ENCODE assay signal across 8 cellular contexts in the genomic region with DNA sequence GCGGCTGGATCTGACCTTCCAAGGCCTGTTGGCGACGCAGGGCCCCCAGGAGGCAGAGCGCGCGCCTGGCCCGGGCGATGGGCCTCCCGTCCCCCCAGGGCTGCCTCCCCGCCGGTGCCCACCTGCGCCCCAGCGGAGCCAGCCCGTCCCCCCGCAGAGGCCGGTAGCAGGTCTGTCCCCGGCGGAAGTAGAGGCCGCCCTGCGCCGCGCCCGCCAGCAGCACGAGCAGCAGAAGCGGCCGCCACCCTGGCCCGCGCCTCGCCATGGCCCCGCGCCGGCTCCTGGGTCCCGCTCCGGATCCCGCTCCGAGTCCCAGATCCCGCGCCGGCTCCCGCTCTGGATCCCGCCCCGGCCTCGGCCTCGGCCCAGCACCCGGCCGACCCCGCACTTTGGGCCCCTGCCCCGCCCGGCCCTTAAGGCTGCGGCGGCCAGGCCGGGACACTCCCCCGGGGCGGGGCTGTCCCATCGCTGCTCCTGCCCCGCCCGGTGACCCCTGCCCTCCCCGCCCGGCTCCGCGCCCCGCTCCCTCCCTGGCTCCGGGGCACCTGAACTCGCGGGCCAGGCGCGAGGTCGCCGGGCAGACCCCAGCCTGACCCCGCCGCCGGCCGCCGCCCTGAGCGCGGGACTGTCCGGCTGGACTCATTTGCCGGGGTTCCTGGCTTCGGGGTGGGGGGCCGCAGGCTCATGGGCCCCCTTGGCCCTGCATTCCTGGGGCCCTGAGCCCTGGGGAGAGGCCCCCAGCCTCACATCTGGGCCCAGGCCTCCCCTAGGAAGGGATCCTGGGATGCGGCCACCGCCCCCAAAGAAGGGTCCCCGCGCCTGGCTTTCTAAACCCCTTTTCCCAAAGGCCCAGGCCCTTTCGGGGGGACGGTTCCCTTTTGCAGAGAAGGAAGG. TPM values are rescaled to one million over a fixed set of nuclear protein-coding genes. Genes with fewer than 3 reads are reported as not detected.
DNase-seq lines count a peak whose midpoint lies in the region; ATAC-seq, FAIRE-seq and TF ChIP-seq lines count a peak whose summit lies in the region.

Gene CTSZ, minus strand, starts transcription at position 391 of the 894 bp plus-strand sequence. Its CDS starts 126 bp downstream, at position 265.

- TF ChIP-seq EP300 in SK-N-SH (IDR thresholded peaks at IDR 0.05; ENCODE audit: borderline replicate concordance in 1 of 2, low read depth in 1 of 2, low read length in 1 of 2): no peak

- H4K20me1 ChIP-seq in SK-N-SH (ENCODE audit: insufficient read depth): no peaks in the 10 kb centered on the region

- intact Hi-C loops in activated CD4-positive, alpha-beta memory T cell treated with anti-CD3 and anti-CD28 coated beads for 36 hours (cut with micrococcal nuclease): loop anchor here (1.0 kb wide), 1 partner anchor 25 kb away; the partner anchor contains the start of gene ATP5F1E

- TF ChIP-seq POLR2A in GM18505 (IDR thresholded peaks at IDR 0.05; ENCODE audit: borderline replicate concordance, extremely low read depth, insufficient read depth, insufficient read length): peak; percentile 89

- no peak within 1 kb of the TSS for H3K4me2 ChIP-seq in SK-N-SH

- H3K4me1 ChIP-seq in mesodermal cell (ENCODE audit: control insufficient read depth, insufficient read depth, low read length, poor library complexity, severe bottlenecking): peaks cover 27% of the 10 kb centered on the region
- H3K4me1 ChIP-seq in SK-N-SH (ENCODE audit: control insufficient read depth in 1 of 2, insufficient read depth in 2 of 2, low read depth in 1 of 2, low read length in 1 of 2): peaks cover 9 to 10% of the 10 kb centered on the region in 2 experiments; a peak in 2 of 4 replicates

- H3K36me3 ChIP-seq in mesodermal cell (ENCODE audit: control insufficient read depth, insufficient read depth, low read length) (peaks cover 11% of the 10 kb centered on the region), SK-N-SH (replicated peaks in 1 of 2; ENCODE audit: control insufficient read depth in 1 of 2, insufficient read depth in 2 of 2, low read length in 1 of 2) (no peaks in the 10 kb centered on the region)

- no peaks in the 10 kb centered on the region for H3F3A ChIP-seq in SK-N-SH (replicated peaks; ENCODE audit: insufficient read depth)

- no peaks in the 10 kb centered on the region for H3K9me3 Mint-ChIP-seq in activated CD4-positive, alpha-beta memory T cell treated with anti-CD3 and anti-CD28 coated beads for 36 hours

- TF ChIP-seq CTCF in SK-N-SH (IDR thresholded peaks at IDR 0.05): no peak

- peak within 1 kb of the TSS; percentile 74 for H3K4me3 Mint-ChIP-seq in activated CD4-positive, alpha-beta memory T cell treated with anti-CD3 and anti-CD28 coated beads for 36 hours

- H2AFZ ChIP-seq in SK-N-SH (ENCODE audit: low read depth): no peak within 1 kb of the TSS

- peaks cover 32% of the 10 kb centered on the region for H3K4me1 Mint-ChIP-seq in activated CD4-positive, alpha-beta memory T cell treated with anti-CD3 and anti-CD28 coated beads for 36 hours (ENCODE audit: low read depth)

- ATAC-seq in GM18505 (IDR thresholded peaks at IDR 0.05; ENCODE audit: unreplicated experiment): peak; percentile 28
- no peak for ATAC-seq in HG03108 (IDR thresholded peaks at IDR 0.05; ENCODE audit: unreplicated experiment)

- H3K36me3 Mint-ChIP-seq in activated CD4-positive, alpha-beta memory T cell treated with anti-CD3 and anti-CD28 coated beads for 36 hours: peaks cover 7% of the 10 kb centered on the region

- no peak within 1 kb of the TSS for H3K27ac ChIP-seq in mesodermal cell (ENCODE audit: low read depth, low read length, severe bottlenecking)
- peak within 1 kb of the TSS; percentile 78 for H3K27ac ChIP-seq in substantia nigra (ENCODE audit: low read depth, low read length, poor library complexity, severe bottlenecking)
- no peak within 1 kb of the TSS for H3K27ac ChIP-seq in SK-N-SH (ENCODE audit: low read depth in 2 of 2, low read length in 1 of 2)

- in situ Hi-C loops in endometrial microvascular endothelial cells (cut with HindIII; ENCODE audit: inconsistent ontology term, low pct_unique_long_range_greater_than_20kb, low sequenced_read_pairs): loop anchor here (25.0 kb wide), 1 partner anchor 145 kb away; the partner anchor contains the start of genes GNAS and GNAS-AS1

- H3K27me3 ChIP-seq in SK-N-SH (ENCODE audit: insufficient read depth): no peaks in the 10 kb centered on the region

- no peak within 1 kb of the TSS for H3K9ac ChIP-seq in SK-N-SH

- CTCF ChIA-PET in activated CD4-positive, alpha-beta memory T cell treated with anti-CD3 and anti-CD28 coated beads for 36 hours (lab: Charles Lee): no interaction called here
- CTCF ChIA-PET in SK-N-SH (lab: Yijun Ruan, JAX): no interaction called here

- FAIRE-seq in HTR-8/SVneo (lab: Jason Lieb, UNC): peak; percentile 94

- DNase-seq in HTR-8/SVneo (ENCODE audit: insufficient read length, low spot score): peak; percentile 91
- DNase-seq in activated CD4-positive, alpha-beta memory T cell treated with anti-CD3 and anti-CD28 coated beads for 36 hours: peak; percentile 56
- peak in 12 of 49 donors; percentile 14 to 90 (median 35) for DNase-seq in substantia nigra (lab: John Stamatoyannopoulos, UW)
- no peak for DNase-seq in SK-N-SH

- no peaks in the 10 kb centered on the region for H3K27me3 Mint-ChIP-seq in activated CD4-positive, alpha-beta memory T cell treated with anti-CD3 and anti-CD28 coated beads for 36 hours

- TF ChIP-seq RAD21 in SK-N-SH (IDR thresholded peaks at IDR 0.05; ENCODE audit: low read length): no peak

- 6 to 14% methylated on average over 56 to 82 of the region's 86 CpGs for WGBS in mesodermal cell (ENCODE audit: insufficient coverage in 2 of 2), 2 experiments
- WGBS in SK-N-SH (ENCODE audit: low lambda C conversion rate): 89% methylated on average over 26 of the region's 86 CpGs

- H3K9me3 ChIP-seq in mesodermal cell (ENCODE audit: control insufficient read depth, low read length) (no peaks in the 10 kb centered on the region), SK-N-SH (no peaks in the 10 kb centered on the region)

- H3K27ac Mint-ChIP-seq in activated CD4-positive, alpha-beta memory T cell treated with anti-CD3 and anti-CD28 coated beads for 36 hours: peak within 1 kb of the TSS; percentile 28

- peak within 1 kb of the TSS; percentile 50 for H3K4me3 ChIP-seq in mesodermal cell (ENCODE audit: extremely low read depth, insufficient read depth, low read length, poor library complexity, severe bottlenecking)
- no peak within 1 kb of the TSS for H3K4me3 ChIP-seq in SK-N-SH (ENCODE audit: low read depth in 2 of 2, low read length in 1 of 2)

- H3K79me2 ChIP-seq in SK-N-SH (ENCODE audit: insufficient read depth): no peaks in the 10 kb centered on the region

- POLR2A ChIA-PET in activated CD4-positive, alpha-beta memory T cell treated with anti-CD3 and anti-CD28 coated beads for 36 hours (lab: Charles Lee): no interaction called here
- POLR2A ChIA-PET in SK-N-SH (lab: Yijun Ruan, JAX): no interaction called here

- no peaks in the 10 kb centered on the region for H3K9me2 ChIP-seq in SK-N-SH

TF ChIP-seq in SK-N-SH, 30 proteins besides CTCF, POLR2A, EP300 and RAD21 (continues in another document):
- no peak for TF ChIP-seq FOXJ3 (CRISPR knock-in tag; IDR thresholded peaks at IDR 0.05)
- TF ChIP-seq MAX (IDR thresholded peaks at IDR 0.05; ENCODE audit: low read depth): no peak
- no peak for TF ChIP-seq TAF1 (IDR thresholded peaks at IDR 0.05; ENCODE audit: borderline replicate concordance, low read depth, low read length)
- no peak for TF ChIP-seq RCOR1 (IDR thresholded peaks at IDR 0.05; ENCODE audit: low read length)
- no peak for TF ChIP-seq NFIC (IDR thresholded peaks at IDR 0.05; ENCODE audit: borderline replicate concordance)
- no peak for TF ChIP-seq FOSL2 (IDR thresholded peaks at IDR 0.05; ENCODE audit: borderline replicate concordance, low read depth)
- no peak for TF ChIP-seq RFX5 (IDR thresholded peaks at IDR 0.05; ENCODE audit: low read length)
- no peak for TF ChIP-seq USF2 (IDR thresholded peaks at IDR 0.05; ENCODE audit: borderline replicate concordance, low read depth, low read length)
- no peak for TF ChIP-seq CHD2 (IDR thresholded peaks at IDR 0.05; ENCODE audit: low read length, partially characterized antibody)
- no peak for TF ChIP-seq ELF1 (IDR thresholded peaks at IDR 0.05)
- no peak for TF ChIP-seq SIN3A (IDR thresholded peaks at IDR 0.05; ENCODE audit: borderline replicate concordance, low read depth, low read length)
- no peak for TF ChIP-seq IRF3 (IDR thresholded peaks at IDR 0.05; ENCODE audit: low read depth, low read length)
- no peak for TF ChIP-seq YY1 (IDR thresholded peaks at IDR 0.05; ENCODE audit: low read depth)
- no peak for TF ChIP-seq EZH2phosphoT487 (IDR thresholded peaks at IDR 0.05; ENCODE audit: borderline replicate concordance, low read depth)
- TF ChIP-seq MEF2A (IDR thresholded peaks at IDR 0.05; ENCODE audit: borderline replicate concordance, low read depth): no peak

RNA-seq across cellular contexts. Expression of gene CTSZ, which starts in this region (rescaled TPM):
- 10 to 100 TPM; 32.9 to 34.8 TPM for total RNA-seq in activated CD4-positive, alpha-beta memory T cell treated with anti-CD3 and anti-CD28 coated beads for 36 hours
- total RNA-seq in endometrial microvascular endothelial cells (ENCODE audit: inconsistent ontology term): 226 TPM
- 65.5 TPM for polyA plus RNA-seq in mesodermal cell (2013, experiment 1 of 2)
- polyA plus RNA-seq in mesodermal cell (2013, experiment 2 of 2): 60.4 TPM
- 0.03 and 0.05 TPM in 2 replicates for polyA plus RNA-seq in SK-N-SH (2012; rRNA removed)
- 0.03 and 0.09 TPM in 2 replicates for polyA plus RNA-seq in SK-N-SH (2012; cell fraction: cytosol; rRNA removed)
- not detected in 2 replicates for polyA plus RNA-seq in SK-N-SH (2012; cell fraction: nucleus; rRNA removed)
